In genomic region chr15:52018693-52019393, GRCh38 we compare ENCODE assay signal across 1 cellular context.
TF ChIP-seq lines count a peak whose summit lies in the region.

Gene MAPK6, plus strand, starts transcription at chr15:52019219. Its CDS starts 27,242 bp downstream, at chr15:52046461.

TF ChIP-seq in IMR-90, 13 proteins besides CTCF, POLR2A, EP300 and RAD21 (continued from another document):
- TF ChIP-seq BHLHE40 (IDR thresholded peaks at IDR 0.05; ENCODE audit: low read depth, low read length) = peak; percentile 100
- TF ChIP-seq FOS (IDR thresholded peaks at IDR 0.05; ENCODE audit: low read depth, low read length) = peak; percentile 36; the same call in 1 of the 2 replicates
- peak; percentile 14; the same call in 1 of the 2 replicates for TF ChIP-seq SMC3 (IDR thresholded peaks at IDR 0.05; ENCODE audit: low read depth, low read length)
- TF ChIP-seq RFX5 (IDR thresholded peaks at IDR 0.05; ENCODE audit: low read depth, low read length) = no peak
TF ChIP-seq in IMR-90: peak in this region for 5.
